Comparison of ENCODE assay signal across 6 cellular contexts in genomic region chr20:24867556-24867955, GRCh38.
"Had no signal": no experiment of that assay in that cellular context is flagged by ENCODE, and none has a peak within 500 bp of the region (broad histone marks: within the 10 kb centered on the region; RNA-seq: fewer than 3 reads in every experiment).

No MANE protein-coding gene starts in this region.

- H3K4me1 Mint-ChIP-seq: IgD-negative memory B cell had no signal

- H3K4me3 Mint-ChIP-seq: IgD-negative memory B cell had no signal

- H3K27ac Mint-ChIP-seq: IgD-negative memory B cell had no signal

- H3K4me3 ChIP-seq: K562 had no signal

- DNase-seq: IMR-90, KBM-7 had no signal

- ATAC-seq: HepG2, K562 had no signal

- H3K27ac ChIP-seq: HL-60 had no signal
